In genomic region chr9:78541868-78542267, GRCh38 we compare ENCODE assay signal across 2 cellular contexts.
TF ChIP-seq lines count a peak whose summit lies in the region.

No MANE protein-coding gene starts in this region.

TF ChIP-seq in SK-N-SH treated with all-trans-retinoic acid at 6 μM for 48 hours, 23 proteins besides CTCF, POLR2A, EP300 and RAD21 (continued from another document):
- TF ChIP-seq POU6F1 (CRISPR knock-in tag; IDR thresholded peaks at IDR 0.05; ENCODE audit: borderline replicate concordance, low read depth) = no peak
- no peak for TF ChIP-seq BACH2 (CRISPR knock-in tag; IDR thresholded peaks at IDR 0.05; ENCODE audit: borderline replicate concordance)
- TF ChIP-seq ZNF8 (CRISPR knock-in tag; IDR thresholded peaks at IDR 0.05) = no peak
- no peak for TF ChIP-seq CREB5 (CRISPR knock-in tag; IDR thresholded peaks at IDR 0.05; ENCODE audit: low read depth)
- TF ChIP-seq ZFP30 (CRISPR knock-in tag; IDR thresholded peaks at IDR 0.05) = no peak
- no peak for TF ChIP-seq ZNF70 (CRISPR knock-in tag; IDR thresholded peaks at IDR 0.05)
- no peak for TF ChIP-seq OSR1 (CRISPR knock-in tag; IDR thresholded peaks at IDR 0.05)
- TF ChIP-seq ISL1 (CRISPR knock-in tag; IDR thresholded peaks at IDR 0.05) = no peak
- no peak for TF ChIP-seq GLIS3 (CRISPR knock-in tag; IDR thresholded peaks at IDR 0.05)
TF ChIP-seq in SK-N-SH treated with all-trans-retinoic acid at 6 μM for 48 hours: peak in this region for 0.

TF ChIP-seq in SK-N-SH, 30 proteins besides CTCF, POLR2A, EP300 and RAD21 (continued from another document):
- no peak for TF ChIP-seq PBX3 (IDR thresholded peaks at IDR 0.05)
- no peak for TF ChIP-seq TAF1 (IDR thresholded peaks at IDR 0.05; ENCODE audit: borderline replicate concordance, low read depth, low read length)
- no peak for TF ChIP-seq USF2 (IDR thresholded peaks at IDR 0.05; ENCODE audit: borderline replicate concordance, low read depth, low read length)
- no peak for TF ChIP-seq NRF1 (IDR thresholded peaks at IDR 0.05; ENCODE audit: low read depth, low read length)
- TF ChIP-seq SMC3 (IDR thresholded peaks at IDR 0.05; ENCODE audit: low read depth, low read length) = no peak
